ENCODE assay signal across 1 cellular context in the genomic region with DNA sequence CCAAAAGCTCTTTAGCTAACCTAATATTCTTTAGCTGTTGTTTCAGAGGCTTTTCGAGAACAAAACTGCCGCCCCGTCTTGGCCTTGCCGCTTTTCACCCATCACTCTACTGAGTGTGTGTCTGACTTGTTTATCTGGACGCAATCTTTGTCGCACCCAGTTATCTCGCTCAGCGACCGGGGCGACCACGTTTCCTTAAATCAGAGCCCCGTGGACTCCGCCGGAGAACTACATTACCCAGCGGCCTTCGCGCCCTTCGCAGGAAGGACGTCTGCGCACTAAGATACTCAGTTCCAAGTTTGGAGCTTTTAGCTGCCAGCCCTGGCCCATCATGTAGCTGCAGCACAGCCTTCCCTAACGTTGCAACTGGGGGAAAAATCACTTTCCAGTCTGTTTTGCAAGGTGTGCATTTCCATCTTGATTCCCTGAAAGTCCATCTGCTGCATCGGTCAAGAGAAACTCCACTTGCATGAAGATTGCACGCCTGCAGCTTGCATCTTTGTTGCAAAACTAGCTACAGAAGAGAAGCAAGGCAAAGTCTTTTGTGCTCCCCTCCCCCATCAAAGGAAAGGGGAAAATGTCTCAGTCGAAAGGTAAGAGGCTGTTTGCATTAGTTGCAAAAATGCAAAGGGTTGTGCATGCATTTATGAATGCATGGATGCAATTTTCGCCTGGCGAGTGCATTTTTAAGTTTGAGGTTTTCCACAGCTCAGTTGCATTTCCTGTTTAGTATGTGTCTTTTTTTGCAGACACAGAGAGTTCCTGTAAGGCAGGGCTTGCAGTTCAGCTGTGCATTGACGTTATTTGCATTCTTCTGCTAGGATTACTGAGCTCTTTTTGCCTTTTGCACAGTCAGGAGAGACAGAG.
TF ChIP-seq lines count a peak whose summit lies in the region.

A gene (plus strand): TSS at position 290 of the 867 bp plus-strand sequence. CDS start 288 bp downstream, at position 578.

TF ChIP-seq in HepG2, 621 proteins besides CTCF, POLR2A, EP300 and RAD21 (continued from another document and continues in another):
- TF ChIP-seq, protein P1, sequence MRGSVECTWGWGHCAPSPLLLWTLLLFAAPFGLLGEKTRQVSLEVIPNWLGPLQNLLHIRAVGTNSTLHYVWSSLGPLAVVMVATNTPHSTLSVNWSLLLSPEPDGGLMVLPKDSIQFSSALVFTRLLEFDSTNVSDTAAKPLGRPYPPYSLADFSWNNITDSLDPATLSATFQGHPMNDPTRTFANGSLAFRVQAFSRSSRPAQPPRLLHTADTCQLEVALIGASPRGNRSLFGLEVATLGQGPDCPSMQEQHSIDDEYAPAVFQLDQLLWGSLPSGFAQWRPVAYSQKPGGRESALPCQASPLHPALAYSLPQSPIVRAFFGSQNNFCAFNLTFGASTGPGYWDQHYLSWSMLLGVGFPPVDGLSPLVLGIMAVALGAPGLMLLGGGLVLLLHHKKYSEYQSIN (CRISPR knock-in tag; IDR thresholded peaks at IDR 0.05; ENCODE audit: borderline replicate concordance): no peak
- no peak for TF ChIP-seq ZNF777 (CRISPR knock-in tag; IDR thresholded peaks at IDR 0.05)
- no peak for TF ChIP-seq ZBTB3 (CRISPR knock-in tag; IDR thresholded peaks at IDR 0.05; ENCODE audit: borderline replicate concordance, low read depth)
- TF ChIP-seq SYNCRIP (IDR thresholded peaks at IDR 0.05; ENCODE audit: insufficient read depth, low read depth, low read length): no peak
- TF ChIP-seq, protein P2, sequence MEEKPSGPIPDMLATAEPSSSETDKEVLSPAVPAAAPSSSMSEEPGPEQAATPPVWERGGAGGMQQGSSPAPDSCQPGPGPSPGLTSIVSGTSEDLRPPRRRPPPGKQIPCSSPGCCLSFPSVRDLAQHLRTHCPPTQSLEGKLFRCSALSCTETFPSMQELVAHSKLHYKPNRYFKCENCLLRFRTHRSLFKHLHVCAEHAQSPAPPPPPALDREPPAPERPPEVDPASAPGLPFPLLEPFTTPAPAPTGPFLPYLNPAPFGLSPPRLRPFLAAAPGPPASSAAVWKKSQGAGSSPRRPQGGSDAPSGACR (CRISPR knock-in tag; IDR thresholded peaks at IDR 0.05): no peak
- no peak for TF ChIP-seq XBP1 (CRISPR knock-in tag; IDR thresholded peaks at IDR 0.05)
- TF ChIP-seq BHLHE40 (IDR thresholded peaks at IDR 0.05; ENCODE audit: low read length): no peak
- TF ChIP-seq, protein P3, sequence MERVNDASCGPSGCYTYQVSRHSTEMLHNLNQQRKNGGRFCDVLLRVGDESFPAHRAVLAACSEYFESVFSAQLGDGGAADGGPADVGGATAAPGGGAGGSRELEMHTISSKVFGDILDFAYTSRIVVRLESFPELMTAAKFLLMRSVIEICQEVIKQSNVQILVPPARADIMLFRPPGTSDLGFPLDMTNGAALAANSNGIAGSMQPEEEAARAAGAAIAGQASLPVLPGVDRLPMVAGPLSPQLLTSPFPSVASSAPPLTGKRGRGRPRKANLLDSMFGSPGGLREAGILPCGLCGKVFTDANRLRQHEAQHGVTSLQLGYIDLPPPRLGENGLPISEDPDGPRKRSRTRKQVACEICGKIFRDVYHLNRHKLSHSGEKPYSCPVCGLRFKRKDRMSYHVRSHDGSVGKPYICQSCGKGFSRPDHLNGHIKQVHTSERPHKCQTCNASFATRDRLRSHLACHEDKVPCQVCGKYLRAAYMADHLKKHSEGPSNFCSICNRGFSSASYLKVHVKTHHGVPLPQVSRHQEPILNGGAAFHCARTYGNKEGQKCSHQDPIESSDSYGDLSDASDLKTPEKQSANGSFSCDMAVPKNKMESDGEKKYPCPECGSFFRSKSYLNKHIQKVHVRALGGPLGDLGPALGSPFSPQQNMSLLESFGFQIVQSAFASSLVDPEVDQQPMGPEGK (CRISPR knock-in tag; IDR thresholded peaks at IDR 0.05): peak; percentile 28; the same call in 1 of the 2 replicates
- no peak for TF ChIP-seq ZSCAN30 (CRISPR knock-in tag; IDR thresholded peaks at IDR 0.05)
- TF ChIP-seq, protein P4, sequence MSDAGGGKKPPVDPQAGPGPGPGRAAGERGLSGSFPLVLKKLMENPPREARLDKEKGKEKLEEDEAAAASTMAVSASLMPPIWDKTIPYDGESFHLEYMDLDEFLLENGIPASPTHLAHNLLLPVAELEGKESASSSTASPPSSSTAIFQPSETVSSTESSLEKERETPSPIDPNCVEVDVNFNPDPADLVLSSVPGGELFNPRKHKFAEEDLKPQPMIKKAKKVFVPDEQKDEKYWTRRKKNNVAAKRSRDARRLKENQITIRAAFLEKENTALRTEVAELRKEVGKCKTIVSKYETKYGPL (CRISPR knock-in tag; IDR thresholded peaks at IDR 0.05): no peak
- no peak for TF ChIP-seq CC2D1A (CRISPR knock-in tag; IDR thresholded peaks at IDR 0.05)
- TF ChIP-seq ZNF83 (CRISPR knock-in tag; IDR thresholded peaks at IDR 0.05; ENCODE audit: borderline replicate concordance): peak; percentile 74; the same call in 1 of the 2 replicates
- TF ChIP-seq, protein P5, sequence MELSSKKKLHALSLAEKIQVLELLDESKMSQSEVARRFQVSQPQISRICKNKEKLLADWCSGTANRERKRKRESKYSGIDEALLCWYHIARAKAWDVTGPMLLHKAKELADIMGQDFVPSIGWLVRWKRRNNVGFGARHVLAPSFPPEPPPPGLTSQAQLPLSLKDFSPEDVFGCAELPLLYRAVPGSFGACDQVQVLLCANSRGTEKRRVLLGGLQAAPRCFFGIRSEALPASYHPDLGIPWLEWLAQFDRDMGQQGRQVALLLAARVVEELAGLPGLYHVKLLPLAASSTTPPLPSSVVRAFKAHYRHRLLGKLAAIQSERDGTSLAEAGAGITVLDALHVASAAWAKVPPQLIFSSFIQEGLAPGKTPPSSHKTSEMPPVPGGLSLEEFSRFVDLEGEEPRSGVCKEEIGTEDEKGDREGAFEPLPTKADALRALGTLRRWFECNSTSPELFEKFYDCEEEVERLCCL (CRISPR knock-in tag; IDR thresholded peaks at IDR 0.05; ENCODE audit: borderline replicate concordance): no peak
- TF ChIP-seq, protein P6, sequence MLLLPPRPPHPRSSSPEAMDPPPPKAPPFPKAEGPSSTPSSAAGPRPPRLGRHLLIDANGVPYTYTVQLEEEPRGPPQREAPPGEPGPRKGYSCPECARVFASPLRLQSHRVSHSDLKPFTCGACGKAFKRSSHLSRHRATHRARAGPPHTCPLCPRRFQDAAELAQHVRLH (CRISPR knock-in tag; IDR thresholded peaks at IDR 0.05; ENCODE audit: borderline replicate concordance, low read depth): no peak
- peak; percentile 77 for TF ChIP-seq MEIS1 (CRISPR knock-in tag; IDR thresholded peaks at IDR 0.05; ENCODE audit: borderline replicate concordance)
- TF ChIP-seq ZNF124 (CRISPR knock-in tag; IDR thresholded peaks at IDR 0.05): no peak; the same call in 1 of the 2 replicates
- TF ChIP-seq MTA3 (CRISPR knock-in tag; IDR thresholded peaks at IDR 0.05): no peak
- TF ChIP-seq ZNF878 (CRISPR knock-in tag; IDR thresholded peaks at IDR 0.05): no peak
- TF ChIP-seq SNRNP70 (IDR thresholded peaks at IDR 0.05; ENCODE audit: low read depth, low read length): no peak
- no peak for TF ChIP-seq BRD4 (CRISPR knock-in tag; IDR thresholded peaks at IDR 0.05)
- peak; percentile 64 for TF ChIP-seq ZFX (CRISPR knock-in tag; IDR thresholded peaks at IDR 0.05; ENCODE audit: low read depth)
- no peak for TF ChIP-seq KAT7 (CRISPR knock-in tag; IDR thresholded peaks at IDR 0.05; ENCODE audit: borderline replicate concordance)
- TF ChIP-seq SOX6 (IDR thresholded peaks at IDR 0.05): no peak
- TF ChIP-seq SOX6 (CRISPR knock-in tag; IDR thresholded peaks at IDR 0.05): peak; percentile 32; the same call in 1 of the 2 replicates
- no peak; the same call in 1 of the 2 replicates for TF ChIP-seq MXD4 (CRISPR knock-in tag; IDR thresholded peaks at IDR 0.05)
- no peak; the same call in 1 of the 2 replicates for TF ChIP-seq ZNF713 (CRISPR knock-in tag; IDR thresholded peaks at IDR 0.05)
- peak; percentile 92 for TF ChIP-seq GABPB1 (CRISPR knock-in tag; IDR thresholded peaks at IDR 0.05)
- 0 out of 2 replicates have a peak, but pooled peaks have one; percentile 51 for TF ChIP-seq ZNF724P (CRISPR knock-in tag; IDR thresholded peaks at IDR 0.05; ENCODE audit: borderline replicate concordance)
- TF ChIP-seq ELF1 (CRISPR knock-in tag; IDR thresholded peaks at IDR 0.05): peak; percentile 78; the same call in 1 of the 2 replicates
- no peak for TF ChIP-seq ZBTB8A (CRISPR knock-in tag; IDR thresholded peaks at IDR 0.05; ENCODE audit: borderline replicate concordance, low read depth)
- no peak for TF ChIP-seq EEA1 (CRISPR knock-in tag; IDR thresholded peaks at IDR 0.05; ENCODE audit: borderline replicate concordance)
- TF ChIP-seq ZNF577 (CRISPR knock-in tag; IDR thresholded peaks at IDR 0.05; ENCODE audit: borderline replicate concordance, low read depth): no peak
- TF ChIP-seq ZNF160 (CRISPR knock-in tag; IDR thresholded peaks at IDR 0.05): no peak
- no peak for TF ChIP-seq RBM39 (IDR thresholded peaks at IDR 0.05; ENCODE audit: low read depth, low read length, poor library complexity, severe bottlenecking)
- 0 out of 2 replicates have a peak, but pooled peaks have one; percentile 32 for TF ChIP-seq SSRP1 (CRISPR knock-in tag; IDR thresholded peaks at IDR 0.05)
- TF ChIP-seq, protein P7, sequence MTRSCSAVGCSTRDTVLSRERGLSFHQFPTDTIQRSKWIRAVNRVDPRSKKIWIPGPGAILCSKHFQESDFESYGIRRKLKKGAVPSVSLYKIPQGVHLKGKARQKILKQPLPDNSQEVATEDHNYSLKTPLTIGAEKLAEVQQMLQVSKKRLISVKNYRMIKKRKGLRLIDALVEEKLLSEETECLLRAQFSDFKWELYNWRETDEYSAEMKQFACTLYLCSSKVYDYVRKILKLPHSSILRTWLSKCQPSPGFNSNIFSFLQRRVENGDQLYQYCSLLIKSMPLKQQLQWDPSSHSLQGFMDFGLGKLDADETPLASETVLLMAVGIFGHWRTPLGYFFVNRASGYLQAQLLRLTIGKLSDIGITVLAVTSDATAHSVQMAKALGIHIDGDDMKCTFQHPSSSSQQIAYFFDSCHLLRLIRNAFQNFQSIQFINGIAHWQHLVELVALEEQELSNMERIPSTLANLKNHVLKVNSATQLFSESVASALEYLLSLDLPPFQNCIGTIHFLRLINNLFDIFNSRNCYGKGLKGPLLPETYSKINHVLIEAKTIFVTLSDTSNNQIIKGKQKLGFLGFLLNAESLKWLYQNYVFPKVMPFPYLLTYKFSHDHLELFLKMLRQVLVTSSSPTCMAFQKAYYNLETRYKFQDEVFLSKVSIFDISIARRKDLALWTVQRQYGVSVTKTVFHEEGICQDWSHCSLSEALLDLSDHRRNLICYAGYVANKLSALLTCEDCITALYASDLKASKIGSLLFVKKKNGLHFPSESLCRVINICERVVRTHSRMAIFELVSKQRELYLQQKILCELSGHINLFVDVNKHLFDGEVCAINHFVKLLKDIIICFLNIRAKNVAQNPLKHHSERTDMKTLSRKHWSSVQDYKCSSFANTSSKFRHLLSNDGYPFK (CRISPR knock-in tag; IDR thresholded peaks at IDR 0.05; ENCODE audit: borderline replicate concordance): peak; percentile 74
- TF ChIP-seq, protein P8, sequence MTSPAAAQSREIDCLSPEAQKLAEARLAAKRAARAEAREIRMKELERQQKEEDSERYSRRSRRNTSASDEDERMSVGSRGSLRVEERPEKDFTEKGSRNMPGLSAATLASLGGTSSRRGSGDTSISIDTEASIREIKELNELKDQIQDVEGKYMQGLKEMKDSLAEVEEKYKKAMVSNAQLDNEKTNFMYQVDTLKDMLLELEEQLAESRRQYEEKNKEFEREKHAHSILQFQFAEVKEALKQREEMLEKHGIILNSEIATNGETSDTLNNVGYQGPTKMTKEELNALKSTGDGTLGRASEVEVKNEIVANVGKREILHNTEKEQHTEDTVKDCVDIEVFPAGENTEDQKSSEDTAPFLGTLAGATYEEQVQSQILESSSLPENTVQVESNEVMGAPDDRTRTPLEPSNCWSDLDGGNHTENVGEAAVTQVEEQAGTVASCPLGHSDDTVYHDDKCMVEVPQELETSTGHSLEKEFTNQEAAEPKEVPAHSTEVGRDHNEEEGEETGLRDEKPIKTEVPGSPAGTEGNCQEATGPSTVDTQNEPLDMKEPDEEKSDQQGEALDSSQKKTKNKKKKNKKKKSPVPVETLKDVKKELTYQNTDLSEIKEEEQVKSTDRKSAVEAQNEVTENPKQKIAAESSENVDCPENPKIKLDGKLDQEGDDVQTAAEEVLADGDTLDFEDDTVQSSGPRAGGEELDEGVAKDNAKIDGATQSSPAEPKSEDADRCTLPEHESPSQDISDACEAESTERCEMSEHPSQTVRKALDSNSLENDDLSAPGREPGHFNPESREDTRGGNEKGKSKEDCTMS (CRISPR knock-in tag; conservative IDR thresholded peaks at IDR 0.05): no peak; the same call in 1 of the 2 replicates
- TF ChIP-seq, protein P9, sequence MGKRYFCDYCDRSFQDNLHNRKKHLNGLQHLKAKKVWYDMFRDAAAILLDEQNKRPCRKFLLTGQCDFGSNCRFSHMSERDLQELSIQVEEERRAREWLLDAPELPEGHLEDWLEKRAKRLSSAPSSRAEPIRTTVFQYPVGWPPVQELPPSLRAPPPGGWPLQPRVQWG (CRISPR knock-in tag; IDR thresholded peaks at IDR 0.05; ENCODE audit: borderline replicate concordance, low read depth): no peak
- TF ChIP-seq, protein P10, sequence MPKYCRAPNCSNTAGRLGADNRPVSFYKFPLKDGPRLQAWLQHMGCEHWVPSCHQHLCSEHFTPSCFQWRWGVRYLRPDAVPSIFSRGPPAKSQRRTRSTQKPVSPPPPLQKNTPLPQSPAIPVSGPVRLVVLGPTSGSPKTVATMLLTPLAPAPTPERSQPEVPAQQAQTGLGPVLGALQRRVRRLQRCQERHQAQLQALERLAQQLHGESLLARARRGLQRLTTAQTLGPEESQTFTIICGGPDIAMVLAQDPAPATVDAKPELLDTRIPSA (CRISPR knock-in tag; IDR thresholded peaks at IDR 0.05; ENCODE audit: borderline replicate concordance): no peak
- peak; percentile 52 for TF ChIP-seq ZNF781 (CRISPR knock-in tag; IDR thresholded peaks at IDR 0.05; ENCODE audit: borderline replicate concordance, not compliant biosample characterization)
- TF ChIP-seq, protein P11, sequence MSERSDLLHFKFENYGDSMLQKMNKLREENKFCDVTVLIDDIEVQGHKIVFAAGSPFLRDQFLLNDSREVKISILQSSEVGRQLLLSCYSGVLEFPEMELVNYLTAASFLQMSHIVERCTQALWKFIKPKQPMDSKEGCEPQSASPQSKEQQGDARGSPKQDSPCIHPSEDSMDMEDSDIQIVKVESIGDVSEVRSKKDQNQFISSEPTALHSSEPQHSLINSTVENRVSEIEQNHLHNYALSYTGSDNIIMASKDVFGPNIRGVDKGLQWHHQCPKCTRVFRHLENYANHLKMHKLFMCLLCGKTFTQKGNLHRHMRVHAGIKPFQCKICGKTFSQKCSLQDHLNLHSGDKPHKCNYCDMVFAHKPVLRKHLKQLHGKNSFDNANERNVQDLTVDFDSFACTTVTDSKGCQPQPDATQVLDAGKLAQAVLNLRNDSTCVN (CRISPR knock-in tag; IDR thresholded peaks at IDR 0.05; ENCODE audit: borderline replicate concordance): no peak
- TF ChIP-seq RFXANK (CRISPR knock-in tag; IDR thresholded peaks at IDR 0.05): 0 out of 2 replicates have a peak, but pooled peaks have one; percentile 12
- 0 out of 2 replicates have a peak, but pooled peaks have one; percentile 50 for TF ChIP-seq ZFP37 (CRISPR knock-in tag; IDR thresholded peaks at IDR 0.05; ENCODE audit: borderline replicate concordance)
- peak; percentile 58; the same call in 1 of the 2 replicates for TF ChIP-seq IRF2 (CRISPR knock-in tag; IDR thresholded peaks at IDR 0.05)
